ENCODE assay signal across 12 cellular contexts in genomic region chrX:150941580-150941979, GRCh38. TPM values are rescaled to one million over a fixed set of nuclear protein-coding genes. Genes with fewer than 3 reads are reported as not detected.
DNase-seq lines count a peak whose midpoint lies in the region; TF ChIP-seq lines count a peak whose summit lies in the region.
"Had no signal": no experiment of that assay in that cellular context is flagged by ENCODE, and none has a peak within 500 bp of the region (broad histone marks: within the 10 kb centered on the region; RNA-seq: fewer than 3 reads in every experiment).

No MANE protein-coding gene starts in this region.

- intact Hi-C loops in posterior vena cava (cut with DNase I): no loop called here

- no peak for TF ChIP-seq POLR2A in erythroblast (IDR thresholded peaks at IDR 0.05; ENCODE audit: low read length)

- DNase-seq in NCI-H510A treated with DMSO at 0.1 percent for 48 hours (lab: John Stamatoyannopoulos, UW): peak; percentile 24
- no peak for DNase-seq in NCI-H510A (lab: John Stamatoyannopoulos, UW)
- peak; percentile 3 for DNase-seq in NCI-H524 treated with DMSO at 0.1 percent for 48 hours (lab: John Stamatoyannopoulos, UW)
- peak; percentile 15 to 55 for DNase-seq in erythroblast (lab: John Stamatoyannopoulos, UW)
- peak; percentile 18 for DNase-seq in posterior vena cava (ENCODE audit: low spot score)
- no peak for DNase-seq in NCI-H1048 (lab: John Stamatoyannopoulos, UW)
- DNase-seq in SHP77 (lab: John Stamatoyannopoulos, UW): no peak
- DNase-seq: AML-193; Calu3; CD8-positive, alpha-beta T cell; GF-D8; HCEC 1CT had no signal

RNA-seq across cellular contexts. Expression of gene HMGB3, which starts 41.6 kb away (rescaled TPM):
- total RNA-seq in posterior vena cava: 1 to 10 TPM; 3.8 to 5.2 TPM

RNA-seq across cellular contexts. Expression of gene CD99L2, which starts 43.1 kb away (rescaled TPM):
- 10 to 100 TPM; 44.0 to 48.0 TPM for total RNA-seq in posterior vena cava

Comparison
In these comparisons a context has a peak if more than half of its experiments do, and no peak if none do; other contexts are left out.
1. DNase-seq: peak in NCI-H510A treated with DMSO at 0.1 percent for 48 hours (single experiment), NCI-H524 treated with DMSO at 0.1 percent for 48 hours (single experiment), erythroblast (2 of 2) and posterior vena cava (single experiment); none in NCI-H510A (single experiment), NCI-H1048 (single experiment) and SHP77 (0 of 2).